ENCODE assay signal across 23 cellular contexts in genomic region chrX:118579417-118579816, GRCh38.
"Had no signal": no experiment of that assay in that cellular context is flagged by ENCODE, and none has a peak within 500 bp of the region (broad histone marks: within the 10 kb centered on the region; RNA-seq: fewer than 3 reads in every experiment).

No MANE protein-coding gene starts in this region.

- H3K4me2 ChIP-seq: neural progenitor cell had no signal

- FAIRE-seq: colon, kidney, TTC549 had no signal

- H3K36me3 ChIP-seq: neural progenitor cell, prostate gland, right atrium auricular region, suprapubic skin had no signal

- H3K9me3 Mint-ChIP-seq: activated T-cell treated with anti-CD3 and anti-CD28 coated beads, Interleukin-2, amount 50 U/mL, for 72 hours; neural progenitor cell; stimulated activated naive CD8-positive, alpha-beta T cell treated with anti-CD3 and anti-CD28 coated beads, Interleukin-15, Interleukin-2, amounts not matched to agents 100 ng/mL and 50 ng/mL, for 24 hours; type B pancreatic cell had no signal

- DNase-seq: activated CD4-positive, alpha-beta T cell treated with anti-CD3 and anti-CD28 coated beads, Interleukin-2, amount 50 U/mL, for 4 hours; activated gamma-delta T cell; activated T-cell treated with anti-CD3 and anti-CD28 coated beads, Interleukin-2, amount 50 U/mL, for 72 hours; amniotic stem cell; body of pancreas; caudate nucleus; dorsolateral prefrontal cortex; endodermal cell; foreskin melanocyte; head of caudate nucleus; kidney; left lung; mammary epithelial cell; stimulated activated CD4-positive, alpha-beta T cell treated with anti-CD3 and anti-CD28 coated beads, Interleukin-2, amount 100 ng/mL, for 24 hours had no signal

- H3K4me3 ChIP-seq: body of pancreas, dorsolateral prefrontal cortex, left lung, neural progenitor cell, prostate gland, right atrium auricular region, suprapubic skin had no signal

- H3K9me3 ChIP-seq: body of pancreas, left lung, prostate gland, right atrium auricular region, suprapubic skin had no signal

- H3K4me3 Mint-ChIP-seq: activated naive CD8-positive, alpha-beta T cell; activated T-cell treated with anti-CD3 and anti-CD28 coated beads, Interleukin-2, amount 50 U/mL, for 72 hours; endodermal cell; neural progenitor cell; stimulated activated naive CD8-positive, alpha-beta T cell treated with anti-CD3 and anti-CD28 coated beads, Interleukin-15, Interleukin-2, amounts not matched to agents 100 ng/mL and 50 ng/mL, for 24 hours; type B pancreatic cell had no signal

- H3K4me1 Mint-ChIP-seq: endodermal cell had no signal

- H3K27me3 Mint-ChIP-seq: activated naive CD8-positive, alpha-beta T cell; stimulated activated naive CD8-positive, alpha-beta T cell treated with anti-CD3 and anti-CD28 coated beads, Interleukin-15, Interleukin-2, amounts not matched to agents 100 ng/mL and 50 ng/mL, for 24 hours; type B pancreatic cell had no signal

- H3K27me3 ChIP-seq: body of pancreas, left lung, neural progenitor cell, right atrium auricular region, suprapubic skin had no signal

- H3K27ac Mint-ChIP-seq: activated naive CD8-positive, alpha-beta T cell; activated T-cell treated with anti-CD3 and anti-CD28 coated beads, Interleukin-2, amount 50 U/mL, for 72 hours; endodermal cell; neural progenitor cell; stimulated activated naive CD8-positive, alpha-beta T cell treated with anti-CD3 and anti-CD28 coated beads, Interleukin-15, Interleukin-2, amounts not matched to agents 100 ng/mL and 50 ng/mL, for 24 hours; type B pancreatic cell had no signal

- H3K27ac ChIP-seq: body of pancreas, dorsolateral prefrontal cortex, left lung, neural progenitor cell, prostate gland, right atrium auricular region, suprapubic skin had no signal

- H2AFZ ChIP-seq: neural progenitor cell had no signal

- H3K4me1 ChIP-seq: body of pancreas, left lung, prostate gland, right atrium auricular region, suprapubic skin had no signal

- ATAC-seq: activated T-cell treated with anti-CD3 and anti-CD28 coated beads, Interleukin-2, amount 50 U/mL, for 72 hours; body of pancreas; left lung had no signal

- H3K9ac ChIP-seq: neural progenitor cell had no signal
